6 cellular contexts compared by ENCODE assay signal in genomic region chr19:45615056-45615455, GRCh38. TPM values are rescaled to one million over a fixed set of nuclear protein-coding genes. Genes with fewer than 3 reads are reported as not detected.
"Had no signal": no experiment of that assay in that cellular context is flagged by ENCODE, and none has a peak within 500 bp of the region (broad histone marks: within the 10 kb centered on the region; RNA-seq: fewer than 3 reads in every experiment).

No MANE protein-coding gene starts in this region.

RNA-seq across cellular contexts. Expression of gene GPR4, which starts 13.0 kb away (rescaled TPM):
- total RNA-seq: activated B cell treated with CpG ODN at 0.5 μM for 24 hours; activated CD4-positive, alpha-beta T cell treated with anti-CD3 and anti-CD28 coated beads, Interleukin-2, amount 10 ng/mL, durations not matched to agents 7 days and 5 days; cardiac muscle cell; fibroblast of villous mesenchyme; T-helper 2 cell treated with Interferon-gamma antibody and Interleukin-4, amounts not matched to agents 100 ng/mL and 5 ng/mL, for 36 hours had no signal
- polyA plus RNA-seq: cardiac muscle cell had no signal

RNA-seq across cellular contexts. Expression of gene GIPR, which starts 53.0 kb away (rescaled TPM):
- total RNA-seq: esophagus muscularis mucosa, fibroblast of villous mesenchyme had no signal
